ENCODE assay signal across 9 cellular contexts in the genomic region with DNA sequence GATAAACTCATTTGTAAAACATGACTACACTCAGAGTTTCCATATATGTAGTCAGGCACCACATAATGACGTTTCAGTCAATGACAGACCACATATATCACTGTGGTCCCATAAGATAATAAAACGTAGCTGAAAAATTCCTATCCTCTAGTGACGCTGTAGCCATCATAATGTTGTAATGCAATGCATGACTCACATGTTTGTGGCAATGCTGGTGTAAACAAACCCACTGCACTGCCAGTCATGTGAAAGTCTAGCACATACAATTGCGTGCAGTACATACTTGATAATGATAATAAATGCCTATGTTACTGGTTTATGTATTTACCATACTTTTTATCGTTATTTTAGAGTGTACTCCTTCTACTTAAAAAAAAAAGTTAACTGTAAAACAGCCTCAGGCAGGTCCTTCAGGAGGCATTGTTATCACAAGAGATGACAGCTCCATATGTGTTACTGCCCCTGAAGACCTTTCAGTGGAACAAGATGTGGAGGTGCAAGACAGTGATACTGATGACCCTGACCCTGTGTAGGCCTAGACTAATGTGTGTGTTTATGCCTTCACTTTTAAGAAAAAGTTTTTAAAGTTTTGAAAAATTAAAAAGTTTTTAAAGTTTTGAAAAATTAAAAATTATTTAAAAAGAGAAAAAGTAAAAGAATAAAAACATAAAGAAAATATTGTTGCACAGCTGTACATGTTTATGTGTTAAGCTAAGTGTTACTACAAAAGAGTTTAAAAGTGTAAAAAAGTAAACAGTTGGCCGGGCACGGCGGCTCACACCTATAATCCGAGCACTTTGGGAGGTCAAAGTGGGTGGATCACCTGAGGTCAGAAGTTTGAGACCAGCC. TPM values are rescaled to one million over a fixed set of nuclear protein-coding genes. Genes with fewer than 3 reads are reported as not detected.
DNase-seq lines count a peak whose midpoint lies in the region; ATAC-seq and TF ChIP-seq lines count a peak whose summit lies in the region.
"Had no signal": no experiment of that assay in that cellular context is flagged by ENCODE, and none has a peak within 500 bp of the region (broad histone marks: within the 10 kb centered on the region; RNA-seq: fewer than 3 reads in every experiment).

No MANE protein-coding gene starts in this region.

- H3K27ac Mint-ChIP-seq in activated CD8-positive, alpha-beta T cell treated with anti-CD3 and anti-CD28 coated beads for 36 hours: peak overlapping the region; percentile 96

- no peaks in the 10 kb centered on the region for H3K36me3 ChIP-seq in vagina

- peak; percentile 85 for ATAC-seq in activated CD8-positive, alpha-beta T cell treated with anti-CD3 and anti-CD28 coated beads for 36 hours

- peaks cover 37% of the 10 kb centered on the region for H3K36me3 Mint-ChIP-seq in activated CD8-positive, alpha-beta T cell treated with anti-CD3 and anti-CD28 coated beads for 36 hours (ENCODE audit: low read depth)

- TF ChIP-seq POLR2A in vagina (IDR thresholded peaks at IDR 0.05): no peak

- H3K4me1 Mint-ChIP-seq in activated CD8-positive, alpha-beta T cell treated with anti-CD3 and anti-CD28 coated beads for 36 hours (ENCODE audit: low read depth): peaks cover 60% of the 10 kb centered on the region

- POLR2A ChIA-PET in activated CD8-positive, alpha-beta T cell treated with anti-CD3 and anti-CD28 coated beads for 36 hours (lab: Charles Lee): interaction anchor here (0.6 to 12.0 kb wide), 7 partner anchors 8 to 73 kb away, joined by 3 to 136 read pairs (median 4); partner anchors contain the start of genes GHDC and STAT5B

- peaks cover 30% of the 10 kb centered on the region for H3K4me1 ChIP-seq in vagina

- H3K4me3 ChIP-seq in fibroblast of villous mesenchyme (ENCODE audit: low read depth, low read length) (no peak overlapping the region), vagina (no peak overlapping the region)

- peak overlapping the region; percentile 30 for H3K27ac ChIP-seq in vagina

- CTCF ChIA-PET in activated CD8-positive, alpha-beta T cell treated with anti-CD3 and anti-CD28 coated beads for 36 hours (lab: Charles Lee): interaction anchor here (1.1 to 5.5 kb wide), 4 partner anchors 8 to 44 kb away, joined by 3 to 37 read pairs (median 14); no protein-coding TSS in a partner anchor

- no peak for TF ChIP-seq CTCF in activated CD8-positive, alpha-beta T cell treated with anti-CD3 and anti-CD28 coated beads for 36 hours (IDR thresholded peaks at IDR 0.05)
- no peak for TF ChIP-seq CTCF in fibroblast of villous mesenchyme (IDR thresholded peaks at IDR 0.05; ENCODE audit: insufficient read depth, low read depth, low read length)
- TF ChIP-seq CTCF in vagina (IDR thresholded peaks at IDR 0.05): no peak

- intact Hi-C loops in activated CD8-positive, alpha-beta T cell treated with anti-CD3 and anti-CD28 coated beads for 36 hours (cut with micrococcal nuclease): no loop called here
- intact Hi-C loops in vagina (cut with DNase I): no loop called here

- H3K9me3 ChIP-seq in vagina: no peaks in the 10 kb centered on the region

- no peaks in the 10 kb centered on the region for H3K9me3 Mint-ChIP-seq in activated CD8-positive, alpha-beta T cell treated with anti-CD3 and anti-CD28 coated beads for 36 hours

- no peaks in the 10 kb centered on the region for H3K27me3 ChIP-seq in vagina

- H3K4me3 Mint-ChIP-seq in activated CD8-positive, alpha-beta T cell treated with anti-CD3 and anti-CD28 coated beads for 36 hours: peak overlapping the region; percentile 27

- peak; percentile 45 for DNase-seq in stimulated activated CD4-positive, alpha-beta T cell treated with anti-CD3 and anti-CD28 coated beads, Interleukin-15, amount 100 ng/mL, for 24 hours
- no peak for DNase-seq in stimulated activated CD4-positive, alpha-beta T cell treated with anti-CD3 and anti-CD28 coated beads, Interleukin-12 subunit alpha, Interleukin-12 subunit beta, amount 100 ng/mL, for 4 hours
- peak; percentile 74 for DNase-seq in activated CD8-positive, alpha-beta T cell treated with anti-CD3 and anti-CD28 coated beads for 36 hours
- DNase-seq in fibroblast of villous mesenchyme (ENCODE audit: low read depth) (peak; percentile 99), vagina (ENCODE audit: extremely low spot score in 2 of 2) (no peak), occipital lobe (lab: John Stamatoyannopoulos, UW) (no peak), mucosa of gallbladder (ENCODE audit: low spot score) (no peak), cerebellar cortex (ENCODE audit: low spot score) (no peak)
- DNase-seq: DMS153 had no signal

- H3K27me3 Mint-ChIP-seq in activated CD8-positive, alpha-beta T cell treated with anti-CD3 and anti-CD28 coated beads for 36 hours: no peaks in the 10 kb centered on the region

RNA-seq across cellular contexts. Expression of gene STAT5B, which starts 9.0 kb away (rescaled TPM):
- 100 to 1,000 TPM; 128 to 129 TPM for total RNA-seq in activated CD8-positive, alpha-beta T cell treated with anti-CD3 and anti-CD28 coated beads for 36 hours
- total RNA-seq in fibroblast of villous mesenchyme (33.5 and 38.4 TPM in 2 replicates), vagina (74.6 TPM), occipital lobe (20.7 TPM), mucosa of gallbladder (61.7 TPM)

RNA-seq across cellular contexts. Expression of gene STAT5A, which starts 21.2 kb away (rescaled TPM):
- total RNA-seq in activated CD8-positive, alpha-beta T cell treated with anti-CD3 and anti-CD28 coated beads for 36 hours: 100 to 1,000 TPM; 163 to 190 TPM
- total RNA-seq in fibroblast of villous mesenchyme: 13.8 and 16.1 TPM in 2 replicates
- total RNA-seq in vagina: 38.3 TPM
- total RNA-seq in occipital lobe: 1.4 TPM
- 30.8 TPM for total RNA-seq in mucosa of gallbladder

Comparison
In these comparisons a context has a peak if more than half of its experiments do, and no peak if none do; other contexts are left out.
1. DNase-seq: peak in stimulated activated CD4-positive, alpha-beta T cell treated with anti-CD3 and anti-CD28 coated beads, Interleukin-15, amount 100 ng/mL, for 24 hours (single experiment), activated CD8-positive, alpha-beta T cell treated with anti-CD3 and anti-CD28 coated beads for 36 hours (single experiment) and fibroblast of villous mesenchyme (single experiment); none in stimulated activated CD4-positive, alpha-beta T cell treated with anti-CD3 and anti-CD28 coated beads, Interleukin-12 subunit alpha, Interleukin-12 subunit beta, amount 100 ng/mL, for 4 hours (single experiment), vagina (0 of 2), occipital lobe (single experiment), mucosa of gallbladder (single experiment) and cerebellar cortex (single experiment).